8 cellular contexts compared by ENCODE assay signal in genomic region chr16:47143329-47143676, GRCh38. TPM values are rescaled to one million over a fixed set of nuclear protein-coding genes. Genes with fewer than 3 reads are reported as not detected.
DNase-seq lines count a peak whose midpoint lies in the region; ATAC-seq and TF ChIP-seq lines count a peak whose summit lies in the region.

No MANE protein-coding gene starts in this region.

- H3K36me3 ChIP-seq in HAP-1 (replicated peaks): no peaks in the 10 kb centered on the region
- no peaks in the 10 kb centered on the region for H3K36me3 ChIP-seq in heart right ventricle

- H3K9me3 ChIP-seq in HAP-1: no peaks in the 10 kb centered on the region
- H3K9me3 ChIP-seq in heart right ventricle: no peaks in the 10 kb centered on the region

- H3K36me3 Mint-ChIP-seq in activated naive CD4-positive, alpha-beta T cell treated with anti-CD3 and anti-CD28 coated beads, Interleukin-2, amount 50 U/mL, for 72 hours: peaks cover 8 to 14% of the 10 kb centered on the region in 2 donors

- intact Hi-C loops in heart right ventricle (cut with DNase I): loop anchor here in 8 of 10 donors (2.0 to 5.0 kb wide), 8 partner anchors 106 to 1019 kb away; partner anchors contain the start of gene ABCC12 (in 4 of the 8)

- in situ Hi-C loops in HAP-1 (cut with MboI; ENCODE audit: low sequenced_read_pairs): loop anchor here (10.0 kb wide), 2 partner anchors 721 to 1021 kb away; no protein-coding TSS in a partner anchor

- no peak overlapping the region for H3K27ac Mint-ChIP-seq in activated naive CD4-positive, alpha-beta T cell treated with anti-CD3 and anti-CD28 coated beads, Interleukin-2, amount 50 U/mL, for 72 hours

- peaks cover 6% of the 10 kb centered on the region; the same call in 1 of the 2 replicates for H3K4me1 ChIP-seq in HAP-1
- H3K4me1 ChIP-seq in heart right ventricle: peaks cover 0 to 19% (median 6%) of the 10 kb centered on the region in 9 donors

- TF ChIP-seq CTCF in GM12864 (IDR thresholded peaks at IDR 0.05; ENCODE audit: low read depth, low read length, missing control alignments): peak; percentile 72
- TF ChIP-seq CTCF in LNCAP (IDR thresholded peaks at IDR 0.05): peak; percentile 80
- peak; percentile 46 to 73 (median 57) for TF ChIP-seq CTCF in heart right ventricle (IDR thresholded peaks at IDR 0.05)

- H3K9me3 Mint-ChIP-seq in activated naive CD4-positive, alpha-beta T cell treated with anti-CD3 and anti-CD28 coated beads, Interleukin-2, amount 50 U/mL, for 72 hours: no peaks in the 10 kb centered on the region

- H3K4me3 ChIP-seq in GM12864 (ENCODE audit: low read depth, low read length): peak overlapping the region; percentile 80
- peak overlapping the region; percentile 55 for H3K4me3 ChIP-seq in HAP-1
- peak overlapping the region; percentile 48 to 69 (median 60) for H3K4me3 ChIP-seq in heart right ventricle

- DNase-seq in GM12864 (ENCODE audit: low read depth) (no peak), HAP-1 (ENCODE audit: low spot score in 2 of 2) (peak; percentile 75 to 82), heart right ventricle (peak; percentile 21 to 59), renal cortical epithelial cell (ENCODE audit: low read depth) (peak; percentile 16), cortex of kidney (lab: John Stamatoyannopoulos, UW) (no peak)
- peak; percentile 57 to 79 for DNase-seq in activated naive CD4-positive, alpha-beta T cell treated with anti-CD3 and anti-CD28 coated beads, Interleukin-2, amount 50 U/mL, for 72 hours (ENCODE audit: low spot score in 2 of 2)

- no peaks in the 10 kb centered on the region for H3K27me3 ChIP-seq in HAP-1 (ENCODE audit: low read depth)
- H3K27me3 ChIP-seq in heart right ventricle: peaks cover 0 to 16% (median 0%) of the 10 kb centered on the region in 7 donors

- 1% methylated on average over 41 to 55 of the region's 55 CpGs for WGBS in heart right ventricle, 2 donors

- peak overlapping the region in 9 of 10 donors; percentile 40 to 83 (median 71) for H3K27ac ChIP-seq in heart right ventricle

- ATAC-seq in SK-N-SH treated with all-trans-retinoic acid at 6 μM for 48 hours (peak; percentile 75), heart right ventricle (peak; percentile 24 to 79 (median 68))
- ATAC-seq in activated naive CD4-positive, alpha-beta T cell treated with anti-CD3 and anti-CD28 coated beads, Interleukin-2, amount 50 U/mL, for 72 hours: peak; percentile 74 to 82

TF ChIP-seq in SK-N-SH treated with all-trans-retinoic acid at 6 μM for 48 hours, 23 proteins besides CTCF, POLR2A, EP300 and RAD21:
- TF ChIP-seq ZNF565 (CRISPR knock-in tag; conservative IDR thresholded peaks at IDR 0.05; ENCODE audit: low read depth): no peak
- TF ChIP-seq PATZ1 (CRISPR knock-in tag; IDR thresholded peaks at IDR 0.05; ENCODE audit: borderline replicate concordance): no peak
- TF ChIP-seq SNAI2 (CRISPR knock-in tag; IDR thresholded peaks at IDR 0.05): no peak
- TF ChIP-seq GLIS3 (CRISPR knock-in tag; IDR thresholded peaks at IDR 0.05): no peak
- no peak for TF ChIP-seq RARB (CRISPR knock-in tag; IDR thresholded peaks at IDR 0.05)
- no peak for TF ChIP-seq TOX (CRISPR knock-in tag; IDR thresholded peaks at IDR 0.05; ENCODE audit: borderline replicate concordance)
- no peak for TF ChIP-seq ZNF70 (CRISPR knock-in tag; IDR thresholded peaks at IDR 0.05)
- TF ChIP-seq ZC3H10 (CRISPR knock-in tag; IDR thresholded peaks at IDR 0.05): no peak
- no peak for TF ChIP-seq CREB5 (CRISPR knock-in tag; IDR thresholded peaks at IDR 0.05; ENCODE audit: low read depth)
- TF ChIP-seq TSHZ2 (CRISPR knock-in tag; IDR thresholded peaks at IDR 0.05): no peak
- no peak for TF ChIP-seq ZFP3 (CRISPR knock-in tag; IDR thresholded peaks at IDR 0.05)
- TF ChIP-seq ISL1 (CRISPR knock-in tag; IDR thresholded peaks at IDR 0.05): no peak
- no peak for TF ChIP-seq OSR1 (CRISPR knock-in tag; IDR thresholded peaks at IDR 0.05)

RNA-seq across cellular contexts. Expression of gene NETO2, which starts 0.4 kb away (rescaled TPM):
- 1 to 10 TPM; 1.1 to 7.3 TPM for total RNA-seq in activated naive CD4-positive, alpha-beta T cell treated with anti-CD3 and anti-CD28 coated beads, Interleukin-2, amount 50 U/mL, for 72 hours
- 1 to 10 TPM; 1.3 to 5.3 (median 2.2) TPM for total RNA-seq in heart right ventricle
- polyA plus RNA-seq in heart right ventricle: 1 to 10 TPM; 1.4 to 4.1 TPM
- total RNA-seq in renal cortical epithelial cell: 20.1 and 31.6 TPM in 2 replicates

Comparison
In these comparisons a context has a peak if more than half of its experiments do, and no peak if none do; other contexts are left out.
1. DNase-seq: peak in HAP-1 (2 of 2), activated naive CD4-positive, alpha-beta T cell treated with anti-CD3 and anti-CD28 coated beads, Interleukin-2, amount 50 U/mL, for 72 hours (2 of 2), heart right ventricle (2 of 2) and renal cortical epithelial cell (single experiment); none in GM12864 (single experiment) and cortex of kidney (single experiment).
2. Peak in every context shown above with its lines, with median percentiles within 50 percentile points of each other: H3K4me3 ChIP-seq, CTCF ChIP-seq and ATAC-seq.